In the genomic region with DNA sequence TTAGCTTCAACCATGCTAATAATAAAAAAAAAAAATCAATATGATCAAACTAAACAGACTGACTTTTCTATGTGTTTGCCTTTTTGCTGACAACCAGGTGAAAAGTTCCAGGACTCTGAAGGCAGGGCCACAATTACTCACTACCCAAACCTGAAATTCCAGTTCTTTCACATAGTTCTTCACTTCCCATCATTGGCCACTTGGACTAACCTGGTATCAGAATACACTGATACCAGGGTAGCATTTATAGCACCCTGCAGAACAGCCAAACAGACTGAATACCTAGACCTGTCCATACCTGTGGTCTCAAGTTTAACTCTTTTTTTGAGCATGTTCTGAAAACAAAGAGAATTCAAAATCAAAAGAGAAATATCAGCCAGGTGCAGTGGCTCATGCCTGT, we compare ENCODE assay signal across 1 cellular context.
TF ChIP-seq lines count a peak whose summit lies in the region.

No MANE protein-coding gene starts in this region.

TF ChIP-seq in K562, 482 proteins besides CTCF, POLR2A, EP300 and RAD21 (continued from another document):
- TF ChIP-seq NUFIP1 (IDR thresholded peaks at IDR 0.05; ENCODE audit: partially characterized antibody) (no peak), ZNF165 (CRISPR knock-in tag; IDR thresholded peaks at IDR 0.05; ENCODE audit: borderline replicate concordance) (no peak), CEBPB (tag; IDR thresholded peaks at IDR 0.05) (no peak), NFIC (IDR thresholded peaks at IDR 0.05) (no peak), XRCC5 (IDR thresholded peaks at IDR 0.05; ENCODE audit: low read depth, low read length) (no peak), NRF1 (conservative IDR thresholded peaks at IDR 0.05 in 1 of 2, IDR thresholded peaks at IDR 0.05 in 1 of 2) (no peak)
- TF ChIP-seq, protein P1, sequence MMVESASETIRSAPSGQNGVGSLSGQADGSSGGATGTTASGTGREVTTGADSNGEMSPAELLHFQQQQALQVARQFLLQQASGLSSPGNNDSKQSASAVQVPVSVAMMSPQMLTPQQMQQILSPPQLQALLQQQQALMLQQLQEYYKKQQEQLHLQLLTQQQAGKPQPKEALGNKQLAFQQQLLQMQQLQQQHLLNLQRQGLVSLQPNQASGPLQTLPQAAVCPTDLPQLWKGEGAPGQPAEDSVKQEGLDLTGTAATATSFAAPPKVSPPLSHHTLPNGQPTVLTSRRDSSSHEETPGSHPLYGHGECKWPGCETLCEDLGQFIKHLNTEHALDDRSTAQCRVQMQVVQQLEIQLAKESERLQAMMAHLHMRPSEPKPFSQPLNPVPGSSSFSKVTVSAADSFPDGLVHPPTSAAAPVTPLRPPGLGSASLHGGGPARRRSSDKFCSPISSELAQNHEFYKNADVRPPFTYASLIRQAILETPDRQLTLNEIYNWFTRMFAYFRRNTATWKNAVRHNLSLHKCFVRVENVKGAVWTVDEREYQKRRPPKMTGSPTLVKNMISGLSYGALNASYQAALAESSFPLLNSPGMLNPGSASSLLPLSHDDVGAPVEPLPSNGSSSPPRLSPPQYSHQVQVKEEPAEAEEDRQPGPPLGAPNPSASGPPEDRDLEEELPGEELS (CRISPR knock-in tag; IDR thresholded peaks at IDR 0.05; ENCODE audit: borderline replicate concordance) = no peak
